Comparison of ENCODE assay signal across 24 cellular contexts in the genomic region with DNA sequence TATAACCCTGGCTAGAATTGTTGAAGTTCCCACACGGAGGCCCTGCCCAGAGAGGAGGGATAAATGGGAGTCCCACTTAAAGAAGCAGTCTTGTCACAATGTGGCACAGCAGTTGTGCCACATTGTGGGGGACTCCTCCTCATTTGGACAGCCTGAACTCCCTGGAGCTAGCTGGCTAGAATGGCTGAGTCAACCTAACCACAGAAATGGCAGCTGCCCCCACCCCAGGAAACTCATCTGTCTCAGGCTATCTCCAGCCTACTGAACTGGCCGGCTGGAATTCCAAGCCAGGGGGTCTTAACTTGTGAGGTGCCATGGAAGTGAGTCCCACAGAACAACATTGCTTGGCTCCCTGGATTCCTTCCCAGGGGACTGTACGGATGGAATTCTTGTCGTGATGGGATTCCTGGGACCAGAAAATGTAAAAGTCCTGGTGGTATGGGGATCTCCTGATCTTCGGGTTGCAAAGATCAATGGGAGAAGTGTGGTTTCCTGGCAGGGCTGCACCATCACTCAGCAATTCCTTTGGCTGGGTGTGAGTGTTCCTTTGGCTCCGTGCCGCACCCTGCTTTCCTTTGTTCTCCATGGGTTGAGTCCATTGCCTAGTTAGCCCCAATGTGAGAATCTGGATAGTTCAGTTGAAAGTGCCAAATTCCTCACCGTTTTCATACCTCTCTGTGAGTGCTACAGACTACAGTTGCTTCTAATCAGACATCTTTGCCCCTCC.
"Had no signal": no experiment of that assay in that cellular context is flagged by ENCODE, and none has a peak within 500 bp of the region (broad histone marks: within the 10 kb centered on the region; RNA-seq: fewer than 3 reads in every experiment).

No MANE protein-coding gene starts in this region.

- H3K27ac ChIP-seq: body of pancreas, foreskin keratinocyte, sigmoid colon, thoracic aorta had no signal

- H3K9me3 Mint-ChIP-seq: type B pancreatic cell had no signal

- H3K36me3 ChIP-seq: sigmoid colon, thoracic aorta had no signal

- ATAC-seq: activated T-cell treated with anti-CD3 and anti-CD28 coated beads, Interleukin-2, amount 50 U/mL, for 4 hours; body of pancreas; foreskin keratinocyte; left lobe of liver; naive thymus-derived CD8-positive, alpha-beta T cell; stimulated activated naive B cell treated with anti-CD40 and anti-IgM and Interleukin-4, amounts not matched to agents 10 μg/mL and 1 μg/mL and 100 μg/mL, for 72 hours; T-cell had no signal

- H3K27me3 ChIP-seq: body of pancreas, foreskin keratinocyte, sigmoid colon had no signal

- H3K27ac Mint-ChIP-seq: activated naive CD8-positive, alpha-beta T cell treated with anti-CD3 and anti-CD28 coated beads for 36 hours; naive thymus-derived CD8-positive, alpha-beta T cell; progenitor cell of endocrine pancreas; stimulated activated naive B cell treated with anti-CD40 and anti-IgM and Interleukin-4, amounts not matched to agents 10 μg/mL and 1 μg/mL and 100 μg/mL, for 72 hours; T-cell; type B pancreatic cell had no signal

- H3K4me3 Mint-ChIP-seq: activated naive CD8-positive, alpha-beta T cell treated with anti-CD3 and anti-CD28 coated beads for 36 hours; activated T-cell treated with anti-CD3 and anti-CD28 coated beads, Interleukin-2, amount 50 U/mL, for 4 hours; naive thymus-derived CD8-positive, alpha-beta T cell; stimulated activated naive B cell treated with anti-CD40 and anti-IgM and Interleukin-4, amounts not matched to agents 10 μg/mL and 1 μg/mL and 100 μg/mL, for 72 hours; T-cell; type B pancreatic cell had no signal

- H3K4me3 ChIP-seq: body of pancreas, lung, sigmoid colon, thoracic aorta had no signal

- H3K9me3 ChIP-seq: body of pancreas, sigmoid colon, thoracic aorta had no signal

- H3K36me3 Mint-ChIP-seq: activated naive CD8-positive, alpha-beta T cell treated with anti-CD3 and anti-CD28 coated beads for 36 hours; naive thymus-derived CD8-positive, alpha-beta T cell; stimulated activated naive B cell treated with anti-CD40 and anti-IgM and Interleukin-4, amounts not matched to agents 10 μg/mL and 1 μg/mL and 100 μg/mL, for 72 hours; T-cell; type B pancreatic cell had no signal

- DNase-seq: activated CD4-positive, alpha-beta T cell treated with anti-CD3 and anti-CD28 coated beads, Interleukin-2, amount 50 U/mL, for 4 hours; activated CD8-positive, alpha-beta memory T cell treated with anti-CD3 and anti-CD28 coated beads for 24 hours; activated CD8-positive, alpha-beta memory T cell treated with anti-CD3 and anti-CD28 coated beads, Interleukin-2, amount 50 U/mL, for 4 hours; activated naive CD4-positive, alpha-beta T cell treated with Interleukin-2 at 50 U/mL for 16 hours; activated naive CD8-positive, alpha-beta T cell treated with anti-CD3 and anti-CD28 coated beads for 36 hours; activated T-cell treated with anti-CD3 and anti-CD28 coated beads, Interleukin-2, amount 50 U/mL, for 4 hours; body of pancreas; caudate nucleus; dermis blood vessel endothelial cell; effector CD8-positive, alpha-beta T cell; foreskin keratinocyte; kidney; naive thymus-derived CD8-positive, alpha-beta T cell; retina; sigmoid colon; stimulated activated CD4-positive, alpha-beta T cell treated with anti-CD3 and anti-CD28 coated beads, Interleukin-2, amount 100 ng/mL, for 48 hours; stimulated activated CD8-positive, alpha-beta memory T cell treated with anti-CD3 and anti-CD28 coated beads, Interleukin-4, amount 100 ng/mL, for 48 hours; stimulated activated naive B cell treated with anti-CD40 and anti-IgM and Interleukin-4, amounts not matched to agents 10 μg/mL and 1 μg/mL and 100 μg/mL, for 72 hours; T-cell had no signal

- H3K4me1 Mint-ChIP-seq: activated naive CD8-positive, alpha-beta T cell treated with anti-CD3 and anti-CD28 coated beads for 36 hours; naive thymus-derived CD8-positive, alpha-beta T cell; stimulated activated naive B cell treated with anti-CD40 and anti-IgM and Interleukin-4, amounts not matched to agents 10 μg/mL and 1 μg/mL and 100 μg/mL, for 72 hours; T-cell had no signal

- H3K4me1 ChIP-seq: body of pancreas, foreskin keratinocyte, sigmoid colon had no signal

- H3K27me3 Mint-ChIP-seq: activated naive CD8-positive, alpha-beta T cell treated with anti-CD3 and anti-CD28 coated beads for 36 hours; naive thymus-derived CD8-positive, alpha-beta T cell; progenitor cell of endocrine pancreas; stimulated activated naive B cell treated with anti-CD40 and anti-IgM and Interleukin-4, amounts not matched to agents 10 μg/mL and 1 μg/mL and 100 μg/mL, for 72 hours; T-cell; type B pancreatic cell had no signal
